1 cellular context compared by ENCODE assay signal in the genomic region with DNA sequence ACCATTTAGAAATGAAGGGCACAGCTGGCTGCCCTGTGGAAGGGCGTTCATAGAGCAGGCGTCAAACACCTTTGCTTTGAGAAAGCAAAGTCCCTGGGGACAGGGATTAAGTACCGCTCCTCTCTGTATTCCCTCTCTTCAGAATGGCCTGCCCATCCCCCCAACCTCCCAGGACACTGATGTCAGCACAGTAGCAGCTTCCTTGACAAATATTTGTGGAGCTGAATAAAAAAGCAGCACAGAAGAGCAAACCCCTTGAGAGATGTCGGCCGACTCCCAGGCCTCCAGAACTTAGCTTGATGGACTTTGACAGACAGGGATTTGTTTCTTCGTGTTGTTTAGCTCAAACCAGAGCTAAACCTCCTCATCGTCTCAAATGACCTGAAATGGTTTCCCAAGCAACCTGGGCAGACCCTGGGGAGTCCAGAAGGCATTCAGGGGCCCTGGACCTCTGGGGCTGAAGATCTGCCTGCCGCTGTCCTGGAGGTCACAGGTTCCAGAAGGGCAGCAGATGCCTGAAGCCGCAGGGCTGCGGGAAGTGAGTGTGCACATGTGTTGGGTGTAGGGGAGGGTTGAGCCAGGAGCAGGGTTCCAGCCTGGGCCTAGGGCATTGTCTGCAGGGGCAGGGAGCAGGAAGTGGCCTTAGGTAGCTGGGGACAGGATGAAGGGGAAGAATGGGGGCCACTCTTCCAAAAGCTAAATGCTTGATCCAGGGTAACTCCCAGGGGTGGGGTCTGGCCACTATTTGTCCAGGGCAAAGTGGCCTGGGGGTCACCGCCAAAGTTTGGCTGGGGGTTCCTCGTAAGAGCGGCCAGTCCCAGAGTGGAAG.
TF ChIP-seq lines count a peak whose summit lies in the region.

No MANE protein-coding gene starts in this region.

TF ChIP-seq in HepG2, 621 proteins besides CTCF, POLR2A, EP300 and RAD21 (continued from another document and continues in another):
- TF ChIP-seq, protein P1, sequence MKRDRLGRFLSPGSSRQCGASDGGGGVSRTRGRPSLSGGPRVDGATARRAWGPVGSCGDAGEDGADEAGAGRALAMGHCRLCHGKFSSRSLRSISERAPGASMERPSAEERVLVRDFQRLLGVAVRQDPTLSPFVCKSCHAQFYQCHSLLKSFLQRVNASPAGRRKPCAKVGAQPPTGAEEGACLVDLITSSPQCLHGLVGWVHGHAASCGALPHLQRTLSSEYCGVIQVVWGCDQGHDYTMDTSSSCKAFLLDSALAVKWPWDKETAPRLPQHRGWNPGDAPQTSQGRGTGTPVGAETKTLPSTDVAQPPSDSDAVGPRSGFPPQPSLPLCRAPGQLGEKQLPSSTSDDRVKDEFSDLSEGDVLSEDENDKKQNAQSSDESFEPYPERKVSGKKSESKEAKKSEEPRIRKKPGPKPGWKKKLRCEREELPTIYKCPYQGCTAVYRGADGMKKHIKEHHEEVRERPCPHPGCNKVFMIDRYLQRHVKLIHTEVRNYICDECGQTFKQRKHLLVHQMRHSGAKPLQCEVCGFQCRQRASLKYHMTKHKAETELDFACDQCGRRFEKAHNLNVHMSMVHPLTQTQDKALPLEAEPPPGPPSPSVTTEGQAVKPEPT (CRISPR knock-in tag; IDR thresholded peaks at IDR 0.05; ENCODE audit: low read depth): peak; percentile 94
- TF ChIP-seq ZKSCAN1 (IDR thresholded peaks at IDR 0.05; ENCODE audit: low read length) (no peak), BRCA1 (CRISPR knock-in tag; IDR thresholded peaks at IDR 0.05) (0 out of 2 replicates have a peak, but pooled peaks have one; percentile 30), MTF1 (CRISPR knock-in tag; IDR thresholded peaks at IDR 0.05) (no peak), CAMTA2 (CRISPR knock-in tag; IDR thresholded peaks at IDR 0.05; ENCODE audit: borderline replicate concordance) (no peak), PRMT3 (CRISPR knock-in tag; IDR thresholded peaks at IDR 0.05; ENCODE audit: borderline replicate concordance, low read depth) (no peak; the same call in 1 of the 2 replicates), KLF15 (CRISPR knock-in tag; IDR thresholded peaks at IDR 0.05; ENCODE audit: borderline replicate concordance) (no peak), PLRG1 (conservative IDR thresholded peaks at IDR 0.05) (no peak), MYNN (CRISPR knock-in tag; IDR thresholded peaks at IDR 0.05; ENCODE audit: low read depth) (peak; percentile 87; the same call in 1 of the 2 replicates), STAT5B (CRISPR knock-in tag; IDR thresholded peaks at IDR 0.05) (no peak), ZNF326 (CRISPR knock-in tag; IDR thresholded peaks at IDR 0.05; ENCODE audit: borderline replicate concordance) (no peak), NR2F2 (IDR thresholded peaks at IDR 0.05; ENCODE audit: borderline replicate concordance, low read depth) (0 out of 2 replicates have a peak, but pooled peaks have one; percentile 22), ZNF350 (CRISPR knock-in tag; IDR thresholded peaks at IDR 0.05; ENCODE audit: borderline replicate concordance, low read depth) (no peak; the same call in 1 of the 2 replicates), SNAPC2 (CRISPR knock-in tag; IDR thresholded peaks at IDR 0.05) (peak; percentile 31; the same call in 1 of the 2 replicates), ZNF768 (CRISPR knock-in tag; IDR thresholded peaks at IDR 0.05) (peak; percentile 57; the same call in 1 of the 2 replicates), ISX (CRISPR knock-in tag; conservative IDR thresholded peaks at IDR 0.05) (no peak), ZNF292 (CRISPR knock-in tag; IDR thresholded peaks at IDR 0.05; ENCODE audit: borderline replicate concordance, low read depth) (peak; percentile 95; the same call in 1 of the 2 replicates), ATF7-NPFF (CRISPR knock-in tag; IDR thresholded peaks at IDR 0.05; ENCODE audit: low read depth) (no peak), NFYB (CRISPR knock-in tag; IDR thresholded peaks at IDR 0.05) (no peak), CC2D1A (CRISPR knock-in tag; IDR thresholded peaks at IDR 0.05) (no peak), ZNF225 (CRISPR knock-in tag; IDR thresholded peaks at IDR 0.05) (no peak), ZMAT3 (CRISPR knock-in tag; conservative IDR thresholded peaks at IDR 0.05) (peak; percentile 54; the same call in 1 of the 2 replicates), ZNF10 (CRISPR knock-in tag; IDR thresholded peaks at IDR 0.05; ENCODE audit: borderline replicate concordance, low read depth) (no peak), GPN1 (CRISPR knock-in tag; IDR thresholded peaks at IDR 0.05; ENCODE audit: borderline replicate concordance) (no peak; the same call in 1 of the 2 replicates), JARID2 (CRISPR knock-in tag; IDR thresholded peaks at IDR 0.05; ENCODE audit: insufficient replicate concordance) (no peak), HNRNPUL1 (IDR thresholded peaks at IDR 0.05; ENCODE audit: low read depth, low read length) (no peak), ZNF496 (CRISPR knock-in tag; IDR thresholded peaks at IDR 0.05; ENCODE audit: insufficient replicate concordance) (no peak), SMARCE1 (IDR thresholded peaks at IDR 0.05; ENCODE audit: borderline replicate concordance) (no peak)
- TF ChIP-seq, protein P2, sequence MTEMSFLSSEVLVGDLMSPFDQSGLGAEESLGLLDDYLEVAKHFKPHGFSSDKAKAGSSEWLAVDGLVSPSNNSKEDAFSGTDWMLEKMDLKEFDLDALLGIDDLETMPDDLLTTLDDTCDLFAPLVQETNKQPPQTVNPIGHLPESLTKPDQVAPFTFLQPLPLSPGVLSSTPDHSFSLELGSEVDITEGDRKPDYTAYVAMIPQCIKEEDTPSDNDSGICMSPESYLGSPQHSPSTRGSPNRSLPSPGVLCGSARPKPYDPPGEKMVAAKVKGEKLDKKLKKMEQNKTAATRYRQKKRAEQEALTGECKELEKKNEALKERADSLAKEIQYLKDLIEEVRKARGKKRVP (CRISPR knock-in tag; IDR thresholded peaks at IDR 0.05): no peak
- TF ChIP-seq, protein P3, sequence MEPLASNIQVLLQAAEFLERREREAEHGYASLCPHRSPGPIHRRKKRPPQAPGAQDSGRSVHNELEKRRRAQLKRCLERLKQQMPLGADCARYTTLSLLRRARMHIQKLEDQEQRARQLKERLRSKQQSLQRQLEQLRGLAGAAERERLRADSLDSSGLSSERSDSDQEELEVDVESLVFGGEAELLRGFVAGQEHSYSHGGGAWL (CRISPR knock-in tag; IDR thresholded peaks at IDR 0.05): peak; percentile 69; the same call in 1 of the 2 replicates
- TF ChIP-seq, protein P4, sequence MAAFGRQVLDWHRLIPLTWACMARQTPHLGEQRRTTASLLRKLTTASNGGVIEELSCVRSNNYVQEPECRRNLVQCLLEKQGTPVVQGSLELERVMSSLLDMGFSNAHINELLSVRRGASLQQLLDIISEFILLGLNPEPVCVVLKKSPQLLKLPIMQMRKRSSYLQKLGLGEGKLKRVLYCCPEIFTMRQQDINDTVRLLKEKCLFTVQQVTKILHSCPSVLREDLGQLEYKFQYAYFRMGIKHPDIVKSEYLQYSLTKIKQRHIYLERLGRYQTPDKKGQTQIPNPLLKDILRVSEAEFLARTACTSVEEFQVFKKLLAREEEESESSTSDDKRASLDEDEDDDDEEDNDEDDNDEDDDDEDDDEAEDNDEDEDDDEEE (CRISPR knock-in tag; IDR thresholded peaks at IDR 0.05): peak; percentile 45; the same call in 1 of the 2 replicates
- TF ChIP-seq, protein P5, sequence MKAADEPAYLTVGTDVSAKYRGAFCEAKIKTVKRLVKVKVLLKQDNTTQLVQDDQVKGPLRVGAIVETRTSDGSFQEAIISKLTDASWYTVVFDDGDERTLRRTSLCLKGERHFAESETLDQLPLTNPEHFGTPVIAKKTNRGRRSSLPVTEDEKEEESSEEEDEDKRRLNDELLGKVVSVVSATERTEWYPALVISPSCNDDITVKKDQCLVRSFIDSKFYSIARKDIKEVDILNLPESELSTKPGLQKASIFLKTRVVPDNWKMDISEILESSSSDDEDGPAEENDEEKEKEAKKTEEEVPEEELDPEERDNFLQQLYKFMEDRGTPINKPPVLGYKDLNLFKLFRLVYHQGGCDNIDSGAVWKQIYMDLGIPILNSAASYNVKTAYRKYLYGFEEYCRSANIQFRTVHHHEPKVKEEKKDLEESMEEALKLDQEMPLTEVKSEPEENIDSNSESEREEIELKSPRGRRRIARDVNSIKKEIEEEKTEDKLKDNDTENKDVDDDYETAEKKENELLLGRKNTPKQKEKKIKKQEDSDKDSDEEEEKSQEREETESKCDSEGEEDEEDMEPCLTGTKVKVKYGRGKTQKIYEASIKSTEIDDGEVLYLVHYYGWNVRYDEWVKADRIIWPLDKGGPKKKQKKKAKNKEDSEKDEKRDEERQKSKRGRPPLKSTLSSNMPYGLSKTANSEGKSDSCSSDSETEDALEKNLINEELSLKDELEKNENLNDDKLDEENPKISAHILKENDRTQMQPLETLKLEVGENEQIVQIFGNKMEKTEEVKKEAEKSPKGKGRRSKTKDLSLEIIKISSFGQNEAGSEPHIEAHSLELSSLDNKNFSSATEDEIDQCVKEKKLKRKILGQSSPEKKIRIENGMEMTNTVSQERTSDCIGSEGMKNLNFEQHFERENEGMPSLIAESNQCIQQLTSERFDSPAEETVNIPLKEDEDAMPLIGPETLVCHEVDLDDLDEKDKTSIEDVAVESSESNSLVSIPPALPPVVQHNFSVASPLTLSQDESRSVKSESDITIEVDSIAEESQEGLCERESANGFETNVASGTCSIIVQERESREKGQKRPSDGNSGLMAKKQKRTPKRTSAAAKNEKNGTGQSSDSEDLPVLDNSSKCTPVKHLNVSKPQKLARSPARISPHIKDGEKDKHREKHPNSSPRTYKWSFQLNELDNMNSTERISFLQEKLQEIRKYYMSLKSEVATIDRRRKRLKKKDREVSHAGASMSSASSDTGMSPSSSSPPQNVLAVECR (CRISPR knock-in tag; IDR thresholded peaks at IDR 0.05; ENCODE audit: borderline replicate concordance): peak; percentile 49; the same call in 1 of the 2 replicates
- TF ChIP-seq, protein P6, sequence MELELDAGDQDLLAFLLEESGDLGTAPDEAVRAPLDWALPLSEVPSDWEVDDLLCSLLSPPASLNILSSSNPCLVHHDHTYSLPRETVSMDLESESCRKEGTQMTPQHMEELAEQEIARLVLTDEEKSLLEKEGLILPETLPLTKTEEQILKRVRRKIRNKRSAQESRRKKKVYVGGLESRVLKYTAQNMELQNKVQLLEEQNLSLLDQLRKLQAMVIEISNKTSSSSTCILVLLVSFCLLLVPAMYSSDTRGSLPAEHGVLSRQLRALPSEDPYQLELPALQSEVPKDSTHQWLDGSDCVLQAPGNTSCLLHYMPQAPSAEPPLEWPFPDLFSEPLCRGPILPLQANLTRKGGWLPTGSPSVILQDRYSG (CRISPR knock-in tag; IDR thresholded peaks at IDR 0.05): no peak; the same call in none of the 2 replicates
- TF ChIP-seq, protein P7, sequence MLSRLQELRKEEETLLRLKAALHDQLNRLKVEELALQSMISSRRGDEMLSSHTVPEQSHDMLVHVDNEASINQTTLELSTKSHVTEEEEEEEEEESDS (CRISPR knock-in tag; IDR thresholded peaks at IDR 0.05; ENCODE audit: borderline replicate concordance): no peak
- TF ChIP-seq, protein P8, sequence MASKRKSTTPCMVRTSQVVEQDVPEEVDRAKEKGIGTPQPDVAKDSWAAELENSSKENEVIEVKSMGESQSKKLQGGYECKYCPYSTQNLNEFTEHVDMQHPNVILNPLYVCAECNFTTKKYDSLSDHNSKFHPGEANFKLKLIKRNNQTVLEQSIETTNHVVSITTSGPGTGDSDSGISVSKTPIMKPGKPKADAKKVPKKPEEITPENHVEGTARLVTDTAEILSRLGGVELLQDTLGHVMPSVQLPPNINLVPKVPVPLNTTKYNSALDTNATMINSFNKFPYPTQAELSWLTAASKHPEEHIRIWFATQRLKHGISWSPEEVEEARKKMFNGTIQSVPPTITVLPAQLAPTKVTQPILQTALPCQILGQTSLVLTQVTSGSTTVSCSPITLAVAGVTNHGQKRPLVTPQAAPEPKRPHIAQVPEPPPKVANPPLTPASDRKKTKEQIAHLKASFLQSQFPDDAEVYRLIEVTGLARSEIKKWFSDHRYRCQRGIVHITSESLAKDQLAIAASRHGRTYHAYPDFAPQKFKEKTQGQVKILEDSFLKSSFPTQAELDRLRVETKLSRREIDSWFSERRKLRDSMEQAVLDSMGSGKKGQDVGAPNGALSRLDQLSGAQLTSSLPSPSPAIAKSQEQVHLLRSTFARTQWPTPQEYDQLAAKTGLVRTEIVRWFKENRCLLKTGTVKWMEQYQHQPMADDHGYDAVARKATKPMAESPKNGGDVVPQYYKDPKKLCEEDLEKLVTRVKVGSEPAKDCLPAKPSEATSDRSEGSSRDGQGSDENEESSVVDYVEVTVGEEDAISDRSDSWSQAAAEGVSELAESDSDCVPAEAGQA (IDR thresholded peaks at IDR 0.05; ENCODE audit: low read depth): no peak
- TF ChIP-seq, protein P8 (CRISPR knock-in tag; IDR thresholded peaks at IDR 0.05; ENCODE audit: borderline replicate concordance): no peak; the same call in 1 of the 2 replicates
- TF ChIP-seq, protein P9, sequence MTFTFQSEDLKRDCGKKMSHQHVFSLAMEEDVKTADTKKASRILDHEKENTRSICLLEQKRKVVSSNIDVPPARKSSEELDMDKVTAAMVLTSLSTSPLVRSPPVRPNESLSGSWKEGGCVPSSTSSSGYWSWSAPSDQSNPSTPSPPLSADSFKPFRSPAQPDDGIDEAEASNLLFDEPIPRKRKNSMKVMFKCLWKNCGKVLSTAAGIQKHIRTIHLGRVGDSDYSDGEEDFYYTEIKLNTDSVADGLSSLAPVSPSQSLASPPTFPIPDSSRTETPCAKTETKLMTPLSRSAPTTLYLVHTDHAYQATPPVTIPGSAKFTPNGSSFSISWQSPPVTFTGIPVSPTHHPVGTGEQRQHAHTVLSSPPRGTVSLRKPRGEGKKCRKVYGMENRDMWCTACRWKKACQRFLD (CRISPR knock-in tag; IDR thresholded peaks at IDR 0.05; ENCODE audit: borderline replicate concordance): no peak; the same call in 1 of the 2 replicates
- TF ChIP-seq, protein P10, sequence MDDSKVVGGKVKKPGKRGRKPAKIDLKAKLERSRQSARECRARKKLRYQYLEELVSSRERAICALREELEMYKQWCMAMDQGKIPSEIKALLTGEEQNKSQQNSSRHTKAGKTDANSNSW (CRISPR knock-in tag; IDR thresholded peaks at IDR 0.05; ENCODE audit: borderline replicate concordance): no peak
- TF ChIP-seq, protein P11, sequence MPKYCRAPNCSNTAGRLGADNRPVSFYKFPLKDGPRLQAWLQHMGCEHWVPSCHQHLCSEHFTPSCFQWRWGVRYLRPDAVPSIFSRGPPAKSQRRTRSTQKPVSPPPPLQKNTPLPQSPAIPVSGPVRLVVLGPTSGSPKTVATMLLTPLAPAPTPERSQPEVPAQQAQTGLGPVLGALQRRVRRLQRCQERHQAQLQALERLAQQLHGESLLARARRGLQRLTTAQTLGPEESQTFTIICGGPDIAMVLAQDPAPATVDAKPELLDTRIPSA (CRISPR knock-in tag; IDR thresholded peaks at IDR 0.05; ENCODE audit: borderline replicate concordance): 0 out of 2 replicates have a peak, but pooled peaks have one; percentile 71
